Comparison of ENCODE assay signal across 1 cellular context in genomic region chr12:101829639-101830390, GRCh38.
TF ChIP-seq lines count a peak whose summit lies in the region.

No MANE protein-coding gene starts in this region.

TF ChIP-seq in HepG2, 621 proteins besides CTCF, POLR2A, EP300 and RAD21 (continued from another document):
- TF ChIP-seq FUBP1 (CRISPR knock-in tag; IDR thresholded peaks at IDR 0.05; ENCODE audit: borderline replicate concordance), result no peak
TF ChIP-seq in HepG2: peak in this region for 3.
